In genomic region chrX:109732780-109733657, GRCh38 we compare ENCODE assay signal across 8 cellular contexts. TPM values are rescaled to one million over a fixed set of nuclear protein-coding genes. Genes with fewer than 3 reads are reported as not detected.
DNase-seq lines count a peak whose midpoint lies in the region; ATAC-seq and TF ChIP-seq lines count a peak whose summit lies in the region.

Gene ACSL4, minus strand, starts transcription at chrX:109733257. Its CDS starts 49,894 bp downstream, at chrX:109683363.

- H3K36me3 ChIP-seq in BE2C (no peaks in the 10 kb centered on the region), liver (ENCODE audit: control insufficient read depth in 4 of 4, insufficient read depth in 3 of 4, low read depth in 1 of 4, low read length in 3 of 4) (no peaks in the 10 kb centered on the region)

- peak within 1 kb of the TSS; percentile 43 to 75 for H3K9ac ChIP-seq in liver (ENCODE audit: low read depth in 1 of 2, low read length in 2 of 2)

- peak; percentile 90 for DNase-seq in BE2C
- peak; percentile 91 for DNase-seq in NCI-H82 (lab: John Stamatoyannopoulos, UW)
- DNase-seq in activated CD4-positive, alpha-beta T cell treated with anti-CD3 and anti-CD28 coated beads, Interleukin-2, amount 50 U/mL, for 48 hours = peak; percentile 82 to 85
- peak; percentile 85 for DNase-seq in dermis blood vessel endothelial cell
- DNase-seq in stimulated activated CD4-positive, alpha-beta T cell treated with anti-CD3 and anti-CD28 coated beads, Interleukin-4, amount 100 ng/mL, for 1 hour = peak; percentile 88

- ATAC-seq in GM19328 (IDR thresholded peaks at IDR 0.05; ENCODE audit: unreplicated experiment) = peak; percentile 81
- peak; percentile 53 for ATAC-seq in HG03469 (IDR thresholded peaks at IDR 0.05; ENCODE audit: unreplicated experiment)

- H3K27ac ChIP-seq in liver (ENCODE audit: low read depth in 1 of 2, low read length in 2 of 2) = peak within 1 kb of the TSS; percentile 80 to 81

- H3K4me1 ChIP-seq in BE2C (no peaks in the 10 kb centered on the region), liver (ENCODE audit: control insufficient read depth in 4 of 4, insufficient read depth in 4 of 4, low read length in 3 of 4) (peaks cover 0 to 8% (median under 1%) of the 10 kb centered on the region in 4 donors)

- 1% methylated on average over 93 of the region's 94 CpGs for WGBS in liver

- no peak for TF ChIP-seq RAD21 in liver (IDR thresholded peaks at IDR 0.05)

- TF ChIP-seq CTCF in BE2C (IDR thresholded peaks at IDR 0.05; ENCODE audit: low read depth, low read length) = no peak
- TF ChIP-seq CTCF in liver (IDR thresholded peaks at IDR 0.05; ENCODE audit: low read depth, low read length, missing input control) = no peak

- H3K9me3 ChIP-seq in BE2C (no peaks in the 10 kb centered on the region), liver (ENCODE audit: control insufficient read depth in 4 of 4, low read length in 3 of 4) (no peaks in the 10 kb centered on the region)

- no peaks in the 10 kb centered on the region for H3K27me3 ChIP-seq in BE2C
- H3K27me3 ChIP-seq in liver (ENCODE audit: control insufficient read depth in 4 of 4, insufficient read depth in 4 of 4, low read length in 3 of 4) = no peaks in the 10 kb centered on the region

- H3K4me3 ChIP-seq in BE2C (ENCODE audit: low read depth, low read length) = peak within 1 kb of the TSS; percentile 87
- peak within 1 kb of the TSS; percentile 53 to 62 (median 59) for H3K4me3 ChIP-seq in liver (ENCODE audit: low read depth in 1 of 3, low read length in 3 of 3)

TF ChIP-seq in liver, 16 proteins besides CTCF, POLR2A, EP300 and RAD21:
- TF ChIP-seq MAX (IDR thresholded peaks at IDR 0.05) (no peak), EGR1 (IDR thresholded peaks at IDR 0.05; ENCODE audit: low read depth in 2 of 2) (peak; percentile 84 to 92)

RNA-seq across cellular contexts. Expression of gene ACSL4, which starts in this region (rescaled TPM):
- 16.8 TPM for polyA plus RNA-seq in BE2C (2012; ENCODE audit: insufficient read depth, insufficient read length, low read depth)
- total RNA-seq in dermis blood vessel endothelial cell (57.3 and 97.2 TPM in 2 replicates), liver (100 to 1,000 TPM in 1 of 2 donors, 10 to 100 TPM in 1; 31.1 to 928 TPM)
- 1 to 10 TPM; 5.3 to 8.9 TPM for polyA plus RNA-seq in liver

Comparison
In these comparisons a context has a peak if more than half of its experiments do, and no peak if none do; other contexts are left out.
1. Peak in every context shown above with its lines: DNase-seq, ATAC-seq, H3K4me3 ChIP-seq and H3K27ac ChIP-seq.